ENCODE assay signal across 34 cellular contexts in the genomic region with DNA sequence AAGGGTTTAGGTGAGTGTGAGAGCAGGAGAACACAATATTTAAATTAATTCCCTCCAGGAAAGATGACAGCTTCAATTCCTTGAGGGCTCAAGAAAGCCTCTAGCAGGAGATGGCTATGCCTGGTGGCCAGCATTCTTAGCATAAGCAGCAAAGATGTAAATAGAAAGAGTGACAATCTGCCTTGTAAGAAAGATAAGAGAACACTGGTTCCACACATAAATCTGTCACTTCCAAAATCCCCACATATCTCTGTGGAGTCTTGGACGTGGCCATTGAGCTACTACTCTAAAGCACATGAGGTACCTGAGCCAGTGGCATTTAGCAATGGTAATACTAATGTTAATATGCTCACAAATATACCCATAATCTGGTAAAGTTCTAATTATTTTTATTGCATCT. TPM values are rescaled to one million over a fixed set of nuclear protein-coding genes. Genes with fewer than 3 reads are reported as not detected.
"Had no signal": no experiment of that assay in that cellular context is flagged by ENCODE, and none has a peak within 500 bp of the region (broad histone marks: within the 10 kb centered on the region; RNA-seq: fewer than 3 reads in every experiment).

No MANE protein-coding gene starts in this region.

- DNase-seq: stimulated activated CD4-positive, alpha-beta T cell treated with anti-CD3 and anti-CD28 coated beads, Interleukin-2, amount 100 ng/mL, for 48 hours; stimulated activated CD4-positive, alpha-beta T cell treated with anti-CD3 and anti-CD28 coated beads, Interleukin-4, amount 100 ng/mL, for 1 hour; stimulated activated CD4-positive, alpha-beta T cell treated with anti-CD3 and anti-CD28 coated beads, Interleukin-4, amount 100 ng/mL, for 24 hours; stimulated activated CD4-positive, alpha-beta T cell treated with anti-CD3 and anti-CD28 coated beads, Interleukin-4, amount 100 ng/mL, for 4 hours; stimulated activated CD8-positive, alpha-beta memory T cell treated with anti-CD3 and anti-CD28 coated beads, Interleukin-4, amount 100 ng/mL, for 48 hours; stimulated activated naive B cell treated with anti-CD40 and anti-IgM and Interleukin-4, amounts not matched to agents 10 μg/mL and 1 μg/mL and 100 μg/mL, for 72 hours; stimulated activated naive CD4-positive, alpha-beta T cell; stimulated activated naive CD4-positive, alpha-beta T cell treated with Interleukin-2 at 50 U/mL for 16 hours; stimulated activated naive CD8-positive, alpha-beta T cell treated with anti-CD3 and anti-CD28 coated beads, Interleukin-15, amount 100 ng/mL, for 72 hours; stimulated activated naive CD8-positive, alpha-beta T cell treated with anti-CD3 and anti-CD28 coated beads, Interleukin-15, Interleukin-2, amounts not matched to agents 100 U/mL and 50 U/mL, for 24 hours; stomach; substantia nigra; testis; thyroid gland; tibial artery; transverse colon; trophoblast cell; upper lobe of left lung; upper lobe of right lung; uterus had no signal

- H3K4me1 Mint-ChIP-seq: stimulated activated effector memory CD8-positive, alpha-beta T cell treated with anti-CD3 and anti-CD28 coated beads, Interleukin-12 subunit alpha, Interleukin-12 subunit beta, amount 100 ng/mL, for 72 hours; stimulated activated memory B cell treated with anti-CD40 and anti-IgM and Interleukin-4, amounts not matched to agents 10 μg/mL and 1 μg/mL and 100 μg/mL, for 72 hours; stimulated activated naive B cell treated with anti-CD40 and anti-IgM and Interleukin-4, amounts not matched to agents 10 μg/mL and 1 μg/mL and 100 μg/mL, for 72 hours; stimulated activated naive CD8-positive, alpha-beta T cell treated with anti-CD3 and anti-CD28 coated beads, Interleukin-15, amount 100 ng/mL, for 72 hours had no signal

- H3K4me3 Mint-ChIP-seq: stimulated activated effector memory CD8-positive, alpha-beta T cell treated with anti-CD3 and anti-CD28 coated beads, Interleukin-12 subunit alpha, Interleukin-12 subunit beta, amount 100 ng/mL, for 72 hours; stimulated activated memory B cell treated with anti-CD40 and anti-IgM and Interleukin-4, amounts not matched to agents 10 μg/mL and 1 μg/mL and 100 μg/mL, for 72 hours; stimulated activated naive B cell treated with anti-CD40 and anti-IgM and Interleukin-4, amounts not matched to agents 10 μg/mL and 1 μg/mL and 100 μg/mL, for 72 hours; stimulated activated naive CD8-positive, alpha-beta T cell treated with anti-CD3 and anti-CD28 coated beads, Interleukin-15, amount 100 ng/mL, for 72 hours; stimulated activated naive CD8-positive, alpha-beta T cell treated with anti-CD3 and anti-CD28 coated beads, Interleukin-15, Interleukin-2, amounts not matched to agents 100 ng/mL and 50 ng/mL, for 24 hours; type B pancreatic cell had no signal

- H3K27me3 ChIP-seq: testis, thyroid gland, tibial artery, tibial nerve, transverse colon, upper lobe of left lung, upper lobe of right lung, uterus, vagina had no signal

- ATAC-seq: stimulated activated effector memory CD8-positive, alpha-beta T cell treated with anti-CD3 and anti-CD28 coated beads, Interleukin-12 subunit alpha, Interleukin-12 subunit beta, amount 100 ng/mL, for 72 hours; stimulated activated memory B cell treated with anti-CD40 and anti-IgM and Interleukin-4, amounts not matched to agents 10 μg/mL and 1 μg/mL and 100 μg/mL, for 72 hours; stimulated activated naive B cell treated with anti-CD40 and anti-IgM and Interleukin-4, amounts not matched to agents 10 μg/mL and 1 μg/mL and 100 μg/mL, for 72 hours; stimulated activated naive CD8-positive, alpha-beta T cell treated with anti-CD3 and anti-CD28 coated beads, Interleukin-15, amount 100 ng/mL, for 72 hours; stimulated activated naive CD8-positive, alpha-beta T cell treated with anti-CD3 and anti-CD28 coated beads, Interleukin-15, Interleukin-2, amounts not matched to agents 100 U/mL and 50 U/mL, for 24 hours; upper lobe of right lung had no signal

- H3K9me3 Mint-ChIP-seq: stimulated activated naive B cell treated with anti-CD40 and anti-IgM and Interleukin-4, amounts not matched to agents 10 μg/mL and 1 μg/mL and 100 μg/mL, for 72 hours; stimulated activated naive CD8-positive, alpha-beta T cell treated with anti-CD3 and anti-CD28 coated beads, Interleukin-15, Interleukin-2, amounts not matched to agents 100 ng/mL and 50 ng/mL, for 24 hours; type B pancreatic cell had no signal

- H3K36me3 ChIP-seq: stomach, suprapubic skin, thoracic aorta, thyroid gland, tibial artery, tibial nerve, transverse colon, upper lobe of left lung, upper lobe of right lung, uterus, vagina had no signal

- H3K27me3 Mint-ChIP-seq: stimulated activated memory B cell treated with anti-CD40 and anti-IgM and Interleukin-4, amounts not matched to agents 10 μg/mL and 1 μg/mL and 100 μg/mL, for 72 hours; stimulated activated naive B cell treated with anti-CD40 and anti-IgM and Interleukin-4, amounts not matched to agents 10 μg/mL and 1 μg/mL and 100 μg/mL, for 72 hours; stimulated activated naive CD8-positive, alpha-beta T cell treated with anti-CD3 and anti-CD28 coated beads, Interleukin-15, amount 100 ng/mL, for 72 hours; stimulated activated naive CD8-positive, alpha-beta T cell treated with anti-CD3 and anti-CD28 coated beads, Interleukin-15, Interleukin-2, amounts not matched to agents 100 ng/mL and 50 ng/mL, for 24 hours had no signal

- H3K4me3 ChIP-seq: stomach, suprapubic skin, testis, thoracic aorta, thyroid gland, tibial artery, tibial nerve, transverse colon, upper lobe of left lung, upper lobe of right lung, uterus, vagina had no signal

- H3K27ac Mint-ChIP-seq: stimulated activated effector memory CD8-positive, alpha-beta T cell treated with anti-CD3 and anti-CD28 coated beads, Interleukin-12 subunit alpha, Interleukin-12 subunit beta, amount 100 ng/mL, for 72 hours; stimulated activated memory B cell treated with anti-CD40 and anti-IgM and Interleukin-4, amounts not matched to agents 10 μg/mL and 1 μg/mL and 100 μg/mL, for 72 hours; stimulated activated naive B cell treated with anti-CD40 and anti-IgM and Interleukin-4, amounts not matched to agents 10 μg/mL and 1 μg/mL and 100 μg/mL, for 72 hours; stimulated activated naive CD8-positive, alpha-beta T cell treated with anti-CD3 and anti-CD28 coated beads, Interleukin-15, amount 100 ng/mL, for 72 hours; stimulated activated naive CD8-positive, alpha-beta T cell treated with anti-CD3 and anti-CD28 coated beads, Interleukin-15, Interleukin-2, amounts not matched to agents 100 ng/mL and 50 ng/mL, for 24 hours; type B pancreatic cell had no signal

- FAIRE-seq: urothelium cell line had no signal

- H3K9me3 ChIP-seq: stomach, suprapubic skin, testis, thoracic aorta, thyroid gland, tibial artery, tibial nerve, transverse colon, upper lobe of left lung, upper lobe of right lung, uterus, vagina had no signal

- H3K27ac ChIP-seq: stomach, suprapubic skin, testis, thoracic aorta, thyroid gland, tibial artery, tibial nerve, transverse colon, upper lobe of left lung, upper lobe of right lung, uterus, vagina had no signal

- H3K4me1 ChIP-seq: stomach, suprapubic skin, testis, thyroid gland, tibial artery, tibial nerve, transverse colon, upper lobe of left lung, upper lobe of right lung, uterus, vagina had no signal

- H3K36me3 Mint-ChIP-seq: stimulated activated effector memory CD8-positive, alpha-beta T cell treated with anti-CD3 and anti-CD28 coated beads, Interleukin-12 subunit alpha, Interleukin-12 subunit beta, amount 100 ng/mL, for 72 hours; stimulated activated memory B cell treated with anti-CD40 and anti-IgM and Interleukin-4, amounts not matched to agents 10 μg/mL and 1 μg/mL and 100 μg/mL, for 72 hours; stimulated activated naive B cell treated with anti-CD40 and anti-IgM and Interleukin-4, amounts not matched to agents 10 μg/mL and 1 μg/mL and 100 μg/mL, for 72 hours; type B pancreatic cell had no signal

RNA-seq across cellular contexts. Expression of a gene that starts 29.2 kb away (rescaled TPM):
- total RNA-seq: stomach, subcutaneous adipose tissue, suprapubic skin, temporal lobe, testis, thoracic aorta, thyroid gland, tibial nerve, transverse colon, upper lobe of left lung, upper lobe of right lung, ureter, urinary bladder, uterus, vagina had no signal
- polyA plus RNA-seq: stomach, thymus, urinary bladder had no signal

RNA-seq across cellular contexts. Expression of a gene that starts 34.7 kb away (rescaled TPM):
- total RNA-seq: stomach, subcutaneous adipose tissue, suprapubic skin, temporal lobe, testis, thoracic aorta, thyroid gland, tibial nerve, transverse colon, upper lobe of left lung, upper lobe of right lung, ureter, urinary bladder, uterus, vagina had no signal
- polyA plus RNA-seq: stomach, thymus, urinary bladder had no signal
